ENCODE assay signal across 22 cellular contexts in genomic region chr9:127392166-127392565, GRCh38.
"Had no signal": no experiment of that assay in that cellular context is flagged by ENCODE, and none has a peak within 500 bp of the region (broad histone marks: within the 10 kb centered on the region; RNA-seq: fewer than 3 reads in every experiment).

No MANE protein-coding gene starts in this region.

- ATAC-seq: activated CD4-positive, alpha-beta T cell treated with anti-CD3 and anti-CD28 coated beads for 36 hours; activated T-cell treated with anti-CD3 and anti-CD28 coated beads, Interleukin-2, amount 50 U/mL, for 4 hours; body of pancreas; left ventricle myocardium superior; natural killer cell; right cardiac atrium; stimulated activated naive CD8-positive, alpha-beta T cell treated with anti-CD3 and anti-CD28 coated beads, Interleukin-15, amount 100 ng/mL, for 72 hours had no signal

- H3K27me3 ChIP-seq: body of pancreas, esophagus muscularis mucosa, testis had no signal

- H3K27me3 Mint-ChIP-seq: progenitor cell of endocrine pancreas had no signal

- DNase-seq: activated CD4-positive, alpha-beta memory T cell treated with anti-CD3 and anti-CD28 coated beads for 36 hours; activated CD4-positive, alpha-beta T cell treated with anti-CD3 and anti-CD28 coated beads for 36 hours; activated effector memory CD4-positive, alpha-beta T cell treated with Interleukin-2 at 50 U/mL for 16 hours; activated naive CD8-positive, alpha-beta T cell treated with anti-CD3 and anti-CD28 coated beads for 36 hours; activated T-cell treated with anti-CD3 and anti-CD28 coated beads, Interleukin-2, amount 50 U/mL, for 4 hours; amygdala; body of pancreas; central memory CD4-positive, alpha-beta T cell; cortex of kidney; effector CD4-positive, alpha-beta T cell; hippocampal formation; left ventricle myocardium superior; natural killer cell; nucleus accumbens; right cardiac atrium; small intestine; stimulated activated naive CD8-positive, alpha-beta T cell treated with anti-CD3 and anti-CD28 coated beads, Interleukin-15, amount 100 ng/mL, for 72 hours; T-helper 1 cell; testis had no signal

- H3K4me1 ChIP-seq: testis had no signal

- H3K27ac ChIP-seq: body of pancreas, testis had no signal

- H3K36me3 Mint-ChIP-seq: activated CD4-positive, alpha-beta memory T cell treated with anti-CD3 and anti-CD28 coated beads for 36 hours; activated naive CD8-positive, alpha-beta T cell treated with anti-CD3 and anti-CD28 coated beads for 36 hours; memory B cell; natural killer cell had no signal

- H3K4me3 ChIP-seq: body of pancreas, esophagus muscularis mucosa, testis had no signal

- H3K9me3 Mint-ChIP-seq: activated CD4-positive, alpha-beta memory T cell treated with anti-CD3 and anti-CD28 coated beads for 36 hours; activated naive CD8-positive, alpha-beta T cell treated with anti-CD3 and anti-CD28 coated beads for 36 hours; activated T-cell treated with anti-CD3 and anti-CD28 coated beads, Interleukin-2, amount 50 U/mL, for 4 hours; memory B cell; natural killer cell; stimulated activated naive CD8-positive, alpha-beta T cell treated with anti-CD3 and anti-CD28 coated beads, Interleukin-15, amount 100 ng/mL, for 72 hours had no signal

- H3K27ac Mint-ChIP-seq: activated CD4-positive, alpha-beta memory T cell treated with anti-CD3 and anti-CD28 coated beads for 36 hours; activated CD4-positive, alpha-beta T cell treated with anti-CD3 and anti-CD28 coated beads for 36 hours; activated naive CD8-positive, alpha-beta T cell treated with anti-CD3 and anti-CD28 coated beads for 36 hours; memory B cell; natural killer cell; progenitor cell of endocrine pancreas; stimulated activated naive CD8-positive, alpha-beta T cell treated with anti-CD3 and anti-CD28 coated beads, Interleukin-15, amount 100 ng/mL, for 72 hours had no signal

- H3K9me3 ChIP-seq: body of pancreas, esophagus muscularis mucosa, testis had no signal

- H3K4me3 Mint-ChIP-seq: activated CD4-positive, alpha-beta memory T cell treated with anti-CD3 and anti-CD28 coated beads for 36 hours; activated CD4-positive, alpha-beta T cell treated with anti-CD3 and anti-CD28 coated beads for 36 hours; activated naive CD8-positive, alpha-beta T cell treated with anti-CD3 and anti-CD28 coated beads for 36 hours; activated T-cell treated with anti-CD3 and anti-CD28 coated beads, Interleukin-2, amount 50 U/mL, for 4 hours; memory B cell; natural killer cell; stimulated activated naive CD8-positive, alpha-beta T cell treated with anti-CD3 and anti-CD28 coated beads, Interleukin-15, amount 100 ng/mL, for 72 hours had no signal
